In genomic region chr1:41537257-41537656, GRCh38 we compare ENCODE assay signal across 13 cellular contexts. TPM values are rescaled to one million over a fixed set of nuclear protein-coding genes. Genes with fewer than 3 reads are reported as not detected.
DNase-seq lines count a peak whose midpoint lies in the region; ATAC-seq and TF ChIP-seq lines count a peak whose summit lies in the region.
"Had no signal": no experiment of that assay in that cellular context is flagged by ENCODE, and none has a peak within 500 bp of the region (broad histone marks: within the 10 kb centered on the region; RNA-seq: fewer than 3 reads in every experiment).

No MANE protein-coding gene starts in this region.

- in situ Hi-C loops in GM13976 (cut with MboI; ENCODE audit: low sequenced_read_pairs, unreplicated experiment), result no loop called here

- DNase-seq in BJ (ENCODE audit: low read depth) (peak; percentile 71), M059J (ENCODE audit: low read depth) (peak; percentile 76), foreskin fibroblast (peak; percentile 54 to 72), posterior vena cava (ENCODE audit: low spot score) (peak; percentile 75), GM13976 (ENCODE audit: low spot score) (no peak), NCI-H524 (lab: John Stamatoyannopoulos, UW) (no peak)
- no peak for DNase-seq in activated CD4-positive, alpha-beta T cell treated with anti-CD3 and anti-CD28 coated beads, Interleukin-2, amount 50 U/mL, for 1 hour
- DNase-seq: activated CD8-positive, alpha-beta T cell treated with anti-CD3 and anti-CD28 coated beads, Interleukin-2, amount 10 ng/mL, durations not matched to agents 7 days and 5 days; activated naive CD4-positive, alpha-beta T cell treated with anti-CD3 and anti-CD28 coated beads, Interleukin-2, amount 10 ng/mL, durations not matched to agents 7 days and 5 days; cortex of kidney; foreskin melanocyte; nephron progenitor cell had no signal

- H3K27me3 ChIP-seq in BJ (ENCODE audit: control insufficient read depth, insufficient read depth, low read length), result no peaks in the 10 kb centered on the region; the same call in 1 of the 2 replicates

- POLR2A ChIA-PET in BJ (lab: Charles Lee), result no interaction called here

- no peaks in the 10 kb centered on the region for H3K36me3 ChIP-seq in BJ (ENCODE audit: control insufficient read depth, insufficient read depth, low read length)

- no peak for TF ChIP-seq CTCF in BJ (IDR thresholded peaks at IDR 0.05; ENCODE audit: insufficient read depth, low read depth, low read length)
- no peak for TF ChIP-seq CTCF in foreskin fibroblast (IDR thresholded peaks at IDR 0.05; ENCODE audit: low read depth, low read length)
- TF ChIP-seq CTCF in GM13976 (IDR thresholded peaks at IDR 0.05; ENCODE audit: borderline replicate concordance, control extremely low read depth, extremely low read depth, insufficient read depth, missing control alignments), result no peak

- ATAC-seq in HG03520 (IDR thresholded peaks at IDR 0.05; ENCODE audit: unreplicated experiment), result no peak
- ATAC-seq: activated CD8-positive, alpha-beta T cell treated with anti-CD3 and anti-CD28 coated beads, Interleukin-2, amount 10 ng/mL, durations not matched to agents 7 days and 5 days had no signal

- CTCF ChIA-PET in BJ (lab: Yijun Ruan, JAX), result interaction anchor here (0.8 to 2.9 kb wide), 7 partner anchors 22 to 255 kb away, joined by 3 to 23 read pairs (median 4); no protein-coding TSS in a partner anchor

- H3K4me3 ChIP-seq in BJ (ENCODE audit: low read depth, low read length) (no peak overlapping the region), foreskin fibroblast (ENCODE audit: low read depth in 1 of 2, low read length in 2 of 2) (no peak overlapping the region)

- intact Hi-C loops in posterior vena cava (cut with DNase I), result no loop called here

RNA-seq across cellular contexts. Expression of gene EDN2, which starts 52.8 kb away (rescaled TPM):
- polyA plus RNA-seq in BJ (2011; rRNA removed), result 0.06 TPM in 1 of 2 replicates, not detected in the other
- not detected in 2 replicates for polyA minus RNA-seq in BJ (2011; rRNA and poly(A)+ RNA removed)
- not detected in 2 replicates for total RNA-seq in M059J (2014; rRNA removed; shearing (Covaris generic))
- total RNA-seq in posterior vena cava, result not detected
- total RNA-seq: activated CD8-positive, alpha-beta T cell treated with anti-CD3 and anti-CD28 coated beads, Interleukin-2, amount 10 ng/mL, durations not matched to agents 7 days and 5 days had no signal

Comparison
In these comparisons a context has a peak if more than half of its experiments do, and no peak if none do; other contexts are left out.
1. DNase-seq: peak in BJ (single experiment), M059J (single experiment), foreskin fibroblast (2 of 2) and posterior vena cava (single experiment); none in activated CD4-positive, alpha-beta T cell treated with anti-CD3 and anti-CD28 coated beads, Interleukin-2, amount 50 U/mL, for 1 hour (single experiment), GM13976 (single experiment) and NCI-H524 (0 of 2).